8 cellular contexts compared by ENCODE assay signal in the genomic region with DNA sequence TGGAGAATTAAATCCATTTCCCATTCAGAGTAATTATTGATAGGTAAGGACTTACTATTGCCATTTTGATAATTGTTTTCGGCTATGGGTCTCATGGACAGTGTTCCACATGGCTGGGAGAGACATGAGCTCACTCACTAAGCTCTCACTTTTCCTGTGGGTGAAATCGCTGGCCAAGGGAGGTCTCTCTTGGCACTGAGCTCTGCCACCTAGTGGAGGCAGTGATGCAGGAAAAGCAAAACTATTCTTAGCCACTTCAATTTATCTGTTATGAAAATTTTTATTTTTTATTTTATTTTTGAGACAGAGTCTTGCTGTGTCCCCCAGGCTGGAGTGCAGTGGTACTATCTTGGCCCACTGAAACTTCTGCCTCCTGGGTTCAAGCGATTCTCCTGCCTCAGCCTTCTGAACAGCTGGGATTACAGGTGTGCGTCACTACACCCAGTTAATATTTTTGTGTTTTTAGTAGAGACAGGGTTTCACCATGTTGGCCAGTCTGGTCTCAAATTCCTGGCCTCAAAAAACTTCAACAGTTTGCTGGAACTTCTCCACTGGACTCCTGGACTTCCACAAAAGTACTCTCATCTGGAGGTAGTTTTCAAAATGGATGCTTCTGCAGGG. TPM values are rescaled to one million over a fixed set of nuclear protein-coding genes. Genes with fewer than 3 reads are reported as not detected.
DNase-seq lines count a peak whose midpoint lies in the region; ATAC-seq, FAIRE-seq and TF ChIP-seq lines count a peak whose summit lies in the region.

No MANE protein-coding gene starts in this region.

- H3K4me1 Mint-ChIP-seq in CD8-positive, alpha-beta T cell (ENCODE audit: low read depth) = peaks cover 12% of the 10 kb centered on the region
- peaks cover 10% of the 10 kb centered on the region for H3K4me1 Mint-ChIP-seq in activated CD8-positive, alpha-beta T cell treated with anti-CD3 and anti-CD28 coated beads, Interleukin-2, amount 10 ng/mL, durations not matched to agents 7 days and 5 days (ENCODE audit: low read depth)

- peak in 6 of 7 experiments; percentile 33 to 64 (median 48) for DNase-seq in CD8-positive, alpha-beta T cell
- peak; percentile 44 for DNase-seq in NCI-H82 treated with DMSO at 0.1 percent for 48 hours (lab: John Stamatoyannopoulos, UW; ENCODE audit: unreplicated experiment)
- peak; percentile 64 for DNase-seq in activated CD8-positive, alpha-beta T cell treated with anti-CD3 and anti-CD28 coated beads, Interleukin-2, amount 10 ng/mL, durations not matched to agents 7 days and 5 days
- peak; percentile 81 for DNase-seq in endothelial cell of umbilical vein (ENCODE audit: low read depth, low spot score)
- peak; percentile 89 for DNase-seq in myocyte (ENCODE audit: low read depth)
- peak; percentile 3 to 33 (median 20) for DNase-seq in stimulated activated naive CD4-positive, alpha-beta T cell (lab: John Stamatoyannopoulos, UW)
- DNase-seq in NCI-H187 treated with DMSO at 0.1 percent for 48 hours (lab: John Stamatoyannopoulos, UW) = no peak

- H3K9me3 ChIP-seq in CD8-positive, alpha-beta T cell (ENCODE audit: low read length) = no peaks in the 10 kb centered on the region
- H3K9me3 ChIP-seq in endothelial cell of umbilical vein (replicated peaks; ENCODE audit: control insufficient read depth, insufficient read depth, low read length) = no peaks in the 10 kb centered on the region

- no peak overlapping the region for H2AFZ ChIP-seq in endothelial cell of umbilical vein (ENCODE audit: low read depth, low read length)

- no peaks in the 10 kb centered on the region for H3K9me1 ChIP-seq in endothelial cell of umbilical vein (replicated peaks; ENCODE audit: control insufficient read depth, extremely low read depth, insufficient read depth, low read length)

- peak; percentile 73 for TF ChIP-seq CTCF in CD8-positive, alpha-beta T cell (IDR thresholded peaks at IDR 0.05)
- TF ChIP-seq CTCF in endothelial cell of umbilical vein (IDR thresholded peaks at IDR 0.05; ENCODE audit: extremely low read depth in 1 of 2, insufficient read depth in 1 of 2, low read depth in 1 of 2, low read length in 2 of 2) = peak; percentile 81

- H3K27me3 ChIP-seq in CD8-positive, alpha-beta T cell (ENCODE audit: insufficient read depth, low read length) = no peaks in the 10 kb centered on the region
- no peaks in the 10 kb centered on the region for H3K27me3 ChIP-seq in endothelial cell of umbilical vein (ENCODE audit: control insufficient read depth in 2 of 2, insufficient read depth in 2 of 2, low read length in 2 of 2)

- no peak overlapping the region for H3K27ac ChIP-seq in CD8-positive, alpha-beta T cell (ENCODE audit: low read depth, low read length)
- H3K27ac ChIP-seq in endothelial cell of umbilical vein (ENCODE audit: insufficient read depth, low read depth, low read length) = no peak overlapping the region

- FAIRE-seq in endothelial cell of umbilical vein (lab: Jason Lieb, UNC) = peak; percentile 97

- H3K79me2 ChIP-seq in endothelial cell of umbilical vein (ENCODE audit: control insufficient read depth, insufficient read depth, low read length) = no peaks in the 10 kb centered on the region

- H3K4me1 ChIP-seq in CD8-positive, alpha-beta T cell (ENCODE audit: insufficient read depth, low read length) = peaks cover 4% of the 10 kb centered on the region
- H3K4me1 ChIP-seq in endothelial cell of umbilical vein (ENCODE audit: control insufficient read depth, extremely low read depth, insufficient read depth, low read length) = peaks cover 5% of the 10 kb centered on the region

- no peaks in the 10 kb centered on the region for H3K36me3 ChIP-seq in CD8-positive, alpha-beta T cell (ENCODE audit: insufficient read depth, low read length)
- no peaks in the 10 kb centered on the region for H3K36me3 ChIP-seq in endothelial cell of umbilical vein (ENCODE audit: control insufficient read depth in 2 of 2, extremely low read depth in 1 of 2, insufficient read depth in 2 of 2, low read length in 2 of 2)

- H3K4me2 ChIP-seq in endothelial cell of umbilical vein (ENCODE audit: insufficient read depth, low read length) = no peak overlapping the region

- H3K27ac Mint-ChIP-seq in CD8-positive, alpha-beta T cell = no peak overlapping the region
- H3K27ac Mint-ChIP-seq in activated CD8-positive, alpha-beta T cell treated with anti-CD3 and anti-CD28 coated beads, Interleukin-2, amount 10 ng/mL, durations not matched to agents 7 days and 5 days = no peak overlapping the region

- no TSS peak for BruUV-seq in endothelial cell of umbilical vein (replicated peaks; lab: Mats Ljungman, UMichigan)

- peaks cover 8% of the 10 kb centered on the region for H3K36me3 Mint-ChIP-seq in CD8-positive, alpha-beta T cell
- H3K36me3 Mint-ChIP-seq in activated CD8-positive, alpha-beta T cell treated with anti-CD3 and anti-CD28 coated beads, Interleukin-2, amount 10 ng/mL, durations not matched to agents 7 days and 5 days (ENCODE audit: low read depth) = no peaks in the 10 kb centered on the region

- H3K9ac ChIP-seq in endothelial cell of umbilical vein (replicated peaks; ENCODE audit: extremely low read depth, insufficient read depth, low read length) = no peak overlapping the region

- CTCF ChIA-PET in CD8-positive, alpha-beta T cell (lab: Charles Lee) = interaction anchor here (0.7 to 2.2 kb wide), 20 partner anchors 9 to 690 kb away, joined by 3 to 35 read pairs (median 4); a partner anchor contains a TSS
- CTCF ChIA-PET in activated CD8-positive, alpha-beta T cell treated with anti-CD3 and anti-CD28 coated beads, Interleukin-2, amount 10 ng/mL, durations not matched to agents 7 days and 5 days (lab: Charles Lee) = interaction anchor here (0.6 to 2.8 kb wide), 39 partner anchors 10 to 589 kb away, joined by 3 to 37 read pairs (median 4); a partner anchor contains a TSS
- CTCF ChIA-PET in endothelial cell of umbilical vein (lab: Charles Lee) = interaction anchor here (0.6 to 3.4 kb wide), 61 partner anchors 8 to 858 kb away, joined by 3 to 263 read pairs (median 4); a partner anchor contains a TSS

- H3K4me3 Mint-ChIP-seq in CD8-positive, alpha-beta T cell = no peak overlapping the region
- H3K4me3 Mint-ChIP-seq in activated CD8-positive, alpha-beta T cell treated with anti-CD3 and anti-CD28 coated beads, Interleukin-2, amount 10 ng/mL, durations not matched to agents 7 days and 5 days = no peak overlapping the region

- intact Hi-C loops in CD8-positive, alpha-beta T cell (cut with DNase I, micrococcal nuclease) = loop anchor here (1.0 to 5.0 kb wide), 4 partner anchors 43 to 691 kb away; no protein-coding TSS in a partner anchor
- intact Hi-C loops in endothelial cell of umbilical vein (cut with micrococcal nuclease) = loop anchor here (1.0 to 2.0 kb wide), 5 partner anchors 37 to 414 kb away; no protein-coding TSS in a partner anchor

- H3K4me3 ChIP-seq in CD8-positive, alpha-beta T cell (ENCODE audit: low read depth, low read length) = no peak overlapping the region
- H3K4me3 ChIP-seq in endothelial cell of umbilical vein (replicated peaks in 1 of 3; ENCODE audit: insufficient read depth in 1 of 3, low read depth in 1 of 3, low read length in 3 of 3) = no peak overlapping the region

- dilution Hi-C loops in endothelial cell of umbilical vein (cut with MboI; ENCODE audit: extremely low pct_ligation_motif_present, low sequenced_read_pairs) = no loop called here

- ATAC-seq in CD8-positive, alpha-beta T cell = no peak
- ATAC-seq in HG02885 (IDR thresholded peaks at IDR 0.05; ENCODE audit: poor library complexity, unreplicated experiment) = peak; percentile 25
- ATAC-seq in activated CD8-positive, alpha-beta T cell treated with anti-CD3 and anti-CD28 coated beads, Interleukin-2, amount 10 ng/mL, durations not matched to agents 7 days and 5 days = no peak

- POLR2A ChIA-PET in CD8-positive, alpha-beta T cell (lab: Charles Lee) = interaction anchor here (1.1 kb wide), 2 partner anchors 13 to 56 kb away, joined by 4 to 10 read pairs; a partner anchor contains a TSS
- POLR2A ChIA-PET in activated CD8-positive, alpha-beta T cell treated with anti-CD3 and anti-CD28 coated beads, Interleukin-2, amount 10 ng/mL, durations not matched to agents 7 days and 5 days (lab: Charles Lee) = interaction anchor here (0.7 kb wide), 1 partner anchor 56 kb away, joined by 3 read pairs; a partner anchor contains a TSS
- POLR2A ChIA-PET in endothelial cell of umbilical vein (lab: Charles Lee) = interaction anchor here (0.6 to 1.0 kb wide), 2 partner anchors 150 to 329 kb away, joined by 4 to 5 read pairs; a partner anchor contains a TSS

- H3K9me3 Mint-ChIP-seq in CD8-positive, alpha-beta T cell = no peaks in the 10 kb centered on the region
- no peaks in the 10 kb centered on the region for H3K9me3 Mint-ChIP-seq in activated CD8-positive, alpha-beta T cell treated with anti-CD3 and anti-CD28 coated beads, Interleukin-2, amount 10 ng/mL, durations not matched to agents 7 days and 5 days (ENCODE audit: insufficient read depth)

- peaks cover 14% of the 10 kb centered on the region for H3K27me3 Mint-ChIP-seq in CD8-positive, alpha-beta T cell (ENCODE audit: low read depth)
- peaks cover 26% of the 10 kb centered on the region for H3K27me3 Mint-ChIP-seq in activated CD8-positive, alpha-beta T cell treated with anti-CD3 and anti-CD28 coated beads, Interleukin-2, amount 10 ng/mL, durations not matched to agents 7 days and 5 days (ENCODE audit: low read depth)

- no peaks in the 10 kb centered on the region for H4K20me1 ChIP-seq in endothelial cell of umbilical vein (replicated peaks; ENCODE audit: control insufficient read depth, extremely low read depth, insufficient read depth, low read length)

- no peak for TF ChIP-seq POLR2A in endothelial cell of umbilical vein (IDR thresholded peaks at IDR 0.05; ENCODE audit: low read depth, low read length)

RNA-seq across cellular contexts. Expression of a gene that starts 4.7 kb away (rescaled TPM):
- 10 to 100 TPM; 33.9 to 36.5 TPM for total RNA-seq in CD8-positive, alpha-beta T cell
- 10 to 100 TPM; 30.6 to 31.3 TPM for total RNA-seq in activated CD8-positive, alpha-beta T cell treated with anti-CD3 and anti-CD28 coated beads, Interleukin-2, amount 10 ng/mL, durations not matched to agents 7 days and 5 days
- total RNA-seq in endothelial cell of umbilical vein = 27.1 and 29.5 TPM in 2 replicates
- polyA plus RNA-seq in endothelial cell of umbilical vein = 14.8 and 16.4 TPM in 2 replicates
- 20.3 and 22.2 TPM in 2 replicates for polyA plus RNA-seq in endothelial cell of umbilical vein (2011; cell fraction: cytosol; rRNA removed)
- 23.1 and 24.2 TPM in 2 replicates for polyA plus RNA-seq in endothelial cell of umbilical vein (2011; cell fraction: nucleus; rRNA removed)
- polyA plus RNA-seq in endothelial cell of umbilical vein (2012) = 18.0 and 28.6 TPM in 2 replicates
- polyA minus RNA-seq in endothelial cell of umbilical vein = 39.7 and 49.4 TPM in 2 replicates
- 97.7 TPM for polyA minus RNA-seq in endothelial cell of umbilical vein (2011; cell fraction: cytosol; rRNA and poly(A)+ RNA removed)
- polyA minus RNA-seq in endothelial cell of umbilical vein (2011; cell fraction: nucleus; rRNA and poly(A)+ RNA removed) = 40.5 and 42.7 TPM in 2 replicates
- total RNA-seq in myocyte = 31.2 and 36.6 TPM in 2 replicates
- polyA plus RNA-seq in myocyte (2012) = 27.2 TPM

RNA-seq across cellular contexts. Expression of a gene that starts 16.0 kb away (rescaled TPM):
- not detected for total RNA-seq in CD8-positive, alpha-beta T cell
- total RNA-seq in activated CD8-positive, alpha-beta T cell treated with anti-CD3 and anti-CD28 coated beads, Interleukin-2, amount 10 ng/mL, durations not matched to agents 7 days and 5 days = not detected
- total RNA-seq in endothelial cell of umbilical vein (not detected in 2 replicates), myocyte (not detected in 2 replicates)
- not detected in 2 replicates for polyA plus RNA-seq in endothelial cell of umbilical vein
- not detected in 2 replicates for polyA plus RNA-seq in endothelial cell of umbilical vein (2011; cell fraction: cytosol; rRNA removed)
- polyA plus RNA-seq in endothelial cell of umbilical vein (2011; cell fraction: nucleus; rRNA removed) = 0.33 and 0.56 TPM in 2 replicates
- not detected in 2 replicates for polyA plus RNA-seq in endothelial cell of umbilical vein (2012)
- polyA minus RNA-seq in endothelial cell of umbilical vein = not detected in 2 replicates
- polyA minus RNA-seq in endothelial cell of umbilical vein (2011; cell fraction: cytosol; rRNA and poly(A)+ RNA removed) = not detected
- not detected in 2 replicates for polyA minus RNA-seq in endothelial cell of umbilical vein (2011; cell fraction: nucleus; rRNA and poly(A)+ RNA removed)
- polyA plus RNA-seq in myocyte (2012) = 0.08 TPM

RNA-seq across cellular contexts. Expression of a gene that starts 56.0 kb away (rescaled TPM):
- total RNA-seq in CD8-positive, alpha-beta T cell = 10 to 100 TPM; 59.1 to 59.6 TPM
- 10 to 100 TPM; 32.3 to 35.1 TPM for total RNA-seq in activated CD8-positive, alpha-beta T cell treated with anti-CD3 and anti-CD28 coated beads, Interleukin-2, amount 10 ng/mL, durations not matched to agents 7 days and 5 days
- total RNA-seq in endothelial cell of umbilical vein (42.9 and 51.0 TPM in 2 replicates), myocyte (32.9 and 37.3 TPM in 2 replicates)
- 10.7 and 18.3 TPM in 2 replicates for polyA plus RNA-seq in endothelial cell of umbilical vein
- 36.3 and 38.6 TPM in 2 replicates for polyA plus RNA-seq in endothelial cell of umbilical vein (2011; cell fraction: cytosol; rRNA removed)
- polyA plus RNA-seq in endothelial cell of umbilical vein (2011; cell fraction: nucleus; rRNA removed) = 16.7 and 21.6 TPM in 2 replicates
- 20.0 and 26.4 TPM in 2 replicates for polyA plus RNA-seq in endothelial cell of umbilical vein (2012)
- polyA minus RNA-seq in endothelial cell of umbilical vein = 11.8 and 13.6 TPM in 2 replicates
- 15.7 TPM for polyA minus RNA-seq in endothelial cell of umbilical vein (2011; cell fraction: cytosol; rRNA and poly(A)+ RNA removed)
- polyA minus RNA-seq in endothelial cell of umbilical vein (2011; cell fraction: nucleus; rRNA and poly(A)+ RNA removed) = 11.2 and 19.7 TPM in 2 replicates
- 26.6 TPM for polyA plus RNA-seq in myocyte (2012)
